In the genomic region with DNA sequence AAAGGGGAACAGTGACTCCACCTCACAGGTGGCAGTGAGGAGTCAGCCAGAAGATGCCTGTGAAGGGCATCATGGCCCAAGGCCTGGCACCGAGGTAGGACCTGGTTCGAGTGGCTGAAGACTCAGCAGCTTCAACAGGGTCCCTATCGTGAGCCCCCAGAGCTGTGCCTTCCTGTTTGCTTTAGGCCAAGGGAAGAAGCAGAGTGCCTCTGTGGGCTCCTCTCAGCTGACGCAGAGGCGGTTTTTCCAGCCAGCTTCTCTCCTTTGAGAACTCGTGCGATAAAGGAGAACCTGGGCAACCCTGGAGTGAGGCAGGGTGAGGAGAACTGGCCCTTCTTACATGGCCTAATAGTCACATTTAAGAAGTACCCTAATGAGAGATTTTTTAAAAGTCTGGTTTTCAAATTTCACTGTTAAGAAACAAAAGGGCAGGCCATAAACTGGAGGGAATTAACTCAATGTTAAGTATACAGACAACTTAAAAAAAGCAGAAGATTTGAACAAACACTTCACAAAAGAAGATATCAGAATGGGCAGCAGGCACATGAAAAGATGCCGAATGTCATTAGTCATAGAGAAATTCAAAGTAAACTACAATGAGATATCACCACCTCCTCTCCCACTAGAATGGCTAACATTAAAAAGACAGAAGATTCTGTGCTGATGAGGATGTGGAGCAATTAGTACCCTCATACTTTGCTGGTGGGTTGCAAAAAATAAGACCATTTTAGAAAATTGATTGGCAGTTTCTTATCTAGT, we compare ENCODE assay signal across 18 cellular contexts.
"Had no signal": no experiment of that assay in that cellular context is flagged by ENCODE, and none has a peak within 500 bp of the region (broad histone marks: within the 10 kb centered on the region; RNA-seq: fewer than 3 reads in every experiment).

No MANE protein-coding gene starts in this region.

- H3K4me3 Mint-ChIP-seq: mesothelial cell of epicardium had no signal

- H3K4me3 ChIP-seq: dorsolateral prefrontal cortex, gastrocnemius medialis, ovary, suprapubic skin, thyroid gland, upper lobe of left lung, uterus had no signal

- H3K27me3 ChIP-seq: gastrocnemius medialis, ovary, thyroid gland, upper lobe of left lung, uterus had no signal

- H3K27ac Mint-ChIP-seq: mesothelial cell of epicardium, progenitor cell of endocrine pancreas had no signal

- H3K36me3 ChIP-seq: gastrocnemius medialis, ovary, suprapubic skin, thyroid gland, upper lobe of left lung, uterus had no signal

- H3K9me3 Mint-ChIP-seq: mesothelial cell of epicardium had no signal

- ATAC-seq: gastrocnemius medialis, left lobe of liver, right cardiac atrium had no signal

- H3K4me1 ChIP-seq: gastrocnemius medialis, suprapubic skin, thyroid gland, upper lobe of left lung, uterus had no signal

- H3K9me3 ChIP-seq: gastrocnemius medialis, ovary, suprapubic skin, thyroid gland, upper lobe of left lung, uterus had no signal

- H3K27ac ChIP-seq: dorsolateral prefrontal cortex, gastrocnemius medialis, ovary, suprapubic skin, thyroid gland, upper lobe of left lung, uterus had no signal

- FAIRE-seq: small intestine had no signal

- DNase-seq: cortex of kidney; dorsolateral prefrontal cortex; effector CD8-positive, alpha-beta T cell; gastrocnemius medialis; mammary epithelial cell; nucleus accumbens; right cardiac atrium; small intestine; stimulated activated CD4-positive, alpha-beta T cell treated with anti-CD3 and anti-CD28 coated beads, Interleukin-12 subunit alpha, Interleukin-12 subunit beta, amount 100 ng/mL, for 4 hours; stimulated activated naive CD4-positive, alpha-beta T cell; thyroid gland; upper lobe of left lung; uterus had no signal

- H3K36me3 Mint-ChIP-seq: mesothelial cell of epicardium had no signal
